ENCODE assay signal across 1 cellular context in the genomic region with DNA sequence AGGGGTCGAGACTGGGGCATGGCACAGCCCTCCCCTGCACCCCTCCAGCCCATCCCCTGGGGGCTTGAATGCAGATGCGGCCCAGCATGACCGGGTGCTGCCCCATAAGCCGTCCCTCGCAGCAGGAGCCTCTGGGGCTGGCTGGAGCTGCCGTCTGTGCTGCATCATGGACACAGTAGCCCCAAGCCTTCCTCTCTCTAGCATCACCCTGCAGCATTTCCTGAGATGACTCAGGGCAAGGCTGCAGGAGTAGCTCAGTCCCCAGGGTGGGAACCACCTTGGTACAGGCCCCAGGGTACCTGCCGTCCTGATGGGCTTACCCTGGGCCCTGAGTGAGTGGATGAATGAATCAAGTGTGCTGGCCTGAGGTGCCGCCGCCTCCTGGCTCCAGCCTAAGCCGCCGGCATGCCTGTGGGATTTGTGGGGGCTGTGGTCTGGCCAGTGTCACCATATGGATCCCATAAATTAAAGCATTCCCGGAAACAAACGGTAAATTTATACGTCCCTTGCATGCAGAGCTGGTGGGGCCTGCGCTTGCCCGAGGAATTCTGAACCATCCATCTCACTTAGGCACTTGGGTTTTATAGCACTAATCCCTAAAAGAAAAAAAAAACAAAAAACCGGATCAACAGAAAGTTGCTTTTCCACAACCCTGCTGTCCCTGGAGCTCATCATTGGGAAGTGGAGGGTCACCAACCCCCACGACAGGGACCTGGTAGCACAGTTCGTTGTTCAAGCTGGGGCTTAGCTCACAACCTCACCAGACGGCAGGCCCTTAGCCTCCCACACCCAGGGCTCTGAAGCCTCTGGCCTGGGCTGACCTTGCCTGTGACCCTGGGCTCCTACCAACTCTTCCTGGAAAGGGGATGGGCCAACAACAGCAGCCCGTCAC.
TF ChIP-seq lines count a peak whose summit lies in the region.

No MANE protein-coding gene starts in this region.

TF ChIP-seq in K562, 482 proteins besides CTCF, POLR2A, EP300 and RAD21 (continued from another document and continues in another):
- TF ChIP-seq, protein P1, sequence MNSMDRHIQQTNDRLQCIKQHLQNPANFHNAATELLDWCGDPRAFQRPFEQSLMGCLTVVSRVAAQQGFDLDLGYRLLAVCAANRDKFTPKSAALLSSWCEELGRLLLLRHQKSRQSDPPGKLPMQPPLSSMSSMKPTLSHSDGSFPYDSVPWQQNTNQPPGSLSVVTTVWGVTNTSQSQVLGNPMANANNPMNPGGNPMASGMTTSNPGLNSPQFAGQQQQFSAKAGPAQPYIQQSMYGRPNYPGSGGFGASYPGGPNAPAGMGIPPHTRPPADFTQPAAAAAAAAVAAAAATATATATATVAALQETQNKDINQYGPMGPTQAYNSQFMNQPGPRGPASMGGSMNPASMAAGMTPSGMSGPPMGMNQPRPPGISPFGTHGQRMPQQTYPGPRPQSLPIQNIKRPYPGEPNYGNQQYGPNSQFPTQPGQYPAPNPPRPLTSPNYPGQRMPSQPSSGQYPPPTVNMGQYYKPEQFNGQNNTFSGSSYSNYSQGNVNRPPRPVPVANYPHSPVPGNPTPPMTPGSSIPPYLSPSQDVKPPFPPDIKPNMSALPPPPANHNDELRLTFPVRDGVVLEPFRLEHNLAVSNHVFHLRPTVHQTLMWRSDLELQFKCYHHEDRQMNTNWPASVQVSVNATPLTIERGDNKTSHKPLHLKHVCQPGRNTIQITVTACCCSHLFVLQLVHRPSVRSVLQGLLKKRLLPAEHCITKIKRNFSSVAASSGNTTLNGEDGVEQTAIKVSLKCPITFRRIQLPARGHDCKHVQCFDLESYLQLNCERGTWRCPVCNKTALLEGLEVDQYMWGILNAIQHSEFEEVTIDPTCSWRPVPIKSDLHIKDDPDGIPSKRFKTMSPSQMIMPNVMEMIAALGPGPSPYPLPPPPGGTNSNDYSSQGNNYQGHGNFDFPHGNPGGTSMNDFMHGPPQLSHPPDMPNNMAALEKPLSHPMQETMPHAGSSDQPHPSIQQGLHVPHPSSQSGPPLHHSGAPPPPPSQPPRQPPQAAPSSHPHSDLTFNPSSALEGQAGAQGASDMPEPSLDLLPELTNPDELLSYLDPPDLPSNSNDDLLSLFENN (IDR thresholded peaks at IDR 0.05; ENCODE audit: low read depth in 2 of 2, low read length in 2 of 2), result peak in 1 of 2 experiments; percentile 58; a peak in 1 of 4 replicates
- TF ChIP-seq LEF1 (IDR thresholded peaks at IDR 0.05) (peak; percentile 74; the same call in 1 of the 2 replicates), ZNF212 (CRISPR knock-in tag; IDR thresholded peaks at IDR 0.05) (no peak), ZNF707 (CRISPR knock-in tag; conservative IDR thresholded peaks at IDR 0.05) (no peak), ELF1 (tag; IDR thresholded peaks at IDR 0.05) (peak; percentile 53; the same call in 1 of the 2 replicates), RBM14 (IDR thresholded peaks at IDR 0.05; ENCODE audit: borderline replicate concordance, insufficient read depth, low read depth, low read length) (no peak), PHTF2 (CRISPR knock-in tag; IDR thresholded peaks at IDR 0.05) (no peak), ZNF830 (CRISPR knock-in tag; IDR thresholded peaks at IDR 0.05) (no peak), POU5F1 (IDR thresholded peaks at IDR 0.05; ENCODE audit: borderline replicate concordance, low read depth, low read length, partially characterized antibody) (no peak), SP2 (IDR thresholded peaks at IDR 0.05; ENCODE audit: extremely low read depth, low read depth, low read length, poor library complexity, severe bottlenecking) (no peak), ZNF24 (IDR thresholded peaks at IDR 0.05) (no peak), NR4A1 (CRISPR knock-in tag; IDR thresholded peaks at IDR 0.05) (no peak; the same call in 1 of the 2 replicates), NR4A1 (tag; IDR thresholded peaks at IDR 0.05) (peak; percentile 87)
- TF ChIP-seq, protein P2, sequence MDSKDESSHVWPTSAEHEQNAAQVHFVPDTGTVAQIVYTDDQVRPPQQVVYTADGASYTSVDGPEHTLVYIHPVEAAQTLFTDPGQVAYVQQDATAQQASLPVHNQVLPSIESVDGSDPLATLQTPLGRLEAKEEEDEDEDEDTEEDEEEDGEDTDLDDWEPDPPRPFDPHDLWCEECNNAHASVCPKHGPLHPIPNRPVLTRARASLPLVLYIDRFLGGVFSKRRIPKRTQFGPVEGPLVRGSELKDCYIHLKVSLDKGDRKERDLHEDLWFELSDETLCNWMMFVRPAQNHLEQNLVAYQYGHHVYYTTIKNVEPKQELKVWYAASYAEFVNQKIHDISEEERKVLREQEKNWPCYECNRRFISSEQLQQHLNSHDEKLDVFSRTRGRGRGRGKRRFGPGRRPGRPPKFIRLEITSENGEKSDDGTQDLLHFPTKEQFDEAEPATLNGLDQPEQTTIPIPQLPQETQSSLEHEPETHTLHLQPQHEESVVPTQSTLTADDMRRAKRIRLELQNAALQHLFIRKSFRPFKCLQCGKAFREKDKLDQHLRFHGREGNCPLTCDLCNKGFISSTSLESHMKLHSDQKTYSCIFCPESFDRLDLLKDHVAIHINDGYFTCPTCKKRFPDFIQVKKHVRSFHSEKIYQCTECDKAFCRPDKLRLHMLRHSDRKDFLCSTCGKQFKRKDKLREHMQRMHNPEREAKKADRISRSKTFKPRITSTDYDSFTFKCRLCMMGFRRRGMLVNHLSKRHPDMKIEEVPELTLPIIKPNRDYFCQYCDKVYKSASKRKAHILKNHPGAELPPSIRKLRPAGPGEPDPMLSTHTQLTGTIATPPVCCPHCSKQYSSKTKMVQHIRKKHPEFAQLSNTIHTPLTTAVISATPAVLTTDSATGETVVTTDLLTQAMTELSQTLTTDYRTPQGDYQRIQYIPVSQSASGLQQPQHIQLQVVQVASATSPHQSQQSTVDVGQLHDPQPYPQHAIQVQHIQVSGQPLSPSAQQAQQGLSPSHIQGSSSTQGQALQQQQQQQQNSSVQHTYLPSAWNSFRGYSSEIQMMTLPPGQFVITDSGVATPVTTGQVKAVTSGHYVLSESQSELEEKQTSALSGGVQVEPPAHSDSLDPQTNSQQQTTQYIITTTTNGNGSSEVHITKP (IDR thresholded peaks at IDR 0.05; ENCODE audit: partially characterized antibody), result peak; percentile 93
- TF ChIP-seq, protein P3, sequence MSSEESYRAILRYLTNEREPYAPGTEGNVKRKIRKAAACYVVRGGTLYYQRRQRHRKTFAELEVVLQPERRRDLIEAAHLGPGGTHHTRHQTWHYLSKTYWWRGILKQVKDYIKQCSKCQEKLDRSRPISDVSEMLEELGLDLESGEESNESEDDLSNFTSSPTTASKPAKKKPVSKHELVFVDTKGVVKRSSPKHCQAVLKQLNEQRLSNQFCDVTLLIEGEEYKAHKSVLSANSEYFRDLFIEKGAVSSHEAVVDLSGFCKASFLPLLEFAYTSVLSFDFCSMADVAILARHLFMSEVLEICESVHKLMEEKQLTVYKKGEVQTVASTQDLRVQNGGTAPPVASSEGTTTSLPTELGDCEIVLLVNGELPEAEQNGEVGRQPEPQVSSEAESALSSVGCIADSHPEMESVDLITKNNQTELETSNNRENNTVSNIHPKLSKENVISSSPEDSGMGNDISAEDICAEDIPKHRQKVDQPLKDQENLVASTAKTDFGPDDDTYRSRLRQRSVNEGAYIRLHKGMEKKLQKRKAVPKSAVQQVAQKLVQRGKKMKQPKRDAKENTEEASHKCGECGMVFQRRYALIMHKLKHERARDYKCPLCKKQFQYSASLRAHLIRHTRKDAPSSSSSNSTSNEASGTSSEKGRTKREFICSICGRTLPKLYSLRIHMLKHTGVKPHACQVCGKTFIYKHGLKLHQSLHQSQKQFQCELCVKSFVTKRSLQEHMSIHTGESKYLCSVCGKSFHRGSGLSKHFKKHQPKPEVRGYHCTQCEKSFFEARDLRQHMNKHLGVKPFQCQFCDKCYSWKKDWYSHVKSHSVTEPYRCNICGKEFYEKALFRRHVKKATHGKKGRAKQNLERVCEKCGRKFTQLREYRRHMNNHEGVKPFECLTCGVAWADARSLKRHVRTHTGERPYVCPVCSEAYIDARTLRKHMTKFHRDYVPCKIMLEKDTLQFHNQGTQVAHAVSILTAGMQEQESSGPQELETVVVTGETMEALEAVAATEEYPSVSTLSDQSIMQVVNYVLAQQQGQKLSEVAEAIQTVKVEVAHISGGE (CRISPR knock-in tag; IDR thresholded peaks at IDR 0.05), result peak in 1 of 3 experiments; percentile 11; a peak in 1 of 6 replicates
- TF ChIP-seq, protein P4, sequence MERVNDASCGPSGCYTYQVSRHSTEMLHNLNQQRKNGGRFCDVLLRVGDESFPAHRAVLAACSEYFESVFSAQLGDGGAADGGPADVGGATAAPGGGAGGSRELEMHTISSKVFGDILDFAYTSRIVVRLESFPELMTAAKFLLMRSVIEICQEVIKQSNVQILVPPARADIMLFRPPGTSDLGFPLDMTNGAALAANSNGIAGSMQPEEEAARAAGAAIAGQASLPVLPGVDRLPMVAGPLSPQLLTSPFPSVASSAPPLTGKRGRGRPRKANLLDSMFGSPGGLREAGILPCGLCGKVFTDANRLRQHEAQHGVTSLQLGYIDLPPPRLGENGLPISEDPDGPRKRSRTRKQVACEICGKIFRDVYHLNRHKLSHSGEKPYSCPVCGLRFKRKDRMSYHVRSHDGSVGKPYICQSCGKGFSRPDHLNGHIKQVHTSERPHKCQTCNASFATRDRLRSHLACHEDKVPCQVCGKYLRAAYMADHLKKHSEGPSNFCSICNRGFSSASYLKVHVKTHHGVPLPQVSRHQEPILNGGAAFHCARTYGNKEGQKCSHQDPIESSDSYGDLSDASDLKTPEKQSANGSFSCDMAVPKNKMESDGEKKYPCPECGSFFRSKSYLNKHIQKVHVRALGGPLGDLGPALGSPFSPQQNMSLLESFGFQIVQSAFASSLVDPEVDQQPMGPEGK (CRISPR knock-in tag; IDR thresholded peaks at IDR 0.05; ENCODE audit: borderline replicate concordance), result no peak
- TF ChIP-seq, protein P5, sequence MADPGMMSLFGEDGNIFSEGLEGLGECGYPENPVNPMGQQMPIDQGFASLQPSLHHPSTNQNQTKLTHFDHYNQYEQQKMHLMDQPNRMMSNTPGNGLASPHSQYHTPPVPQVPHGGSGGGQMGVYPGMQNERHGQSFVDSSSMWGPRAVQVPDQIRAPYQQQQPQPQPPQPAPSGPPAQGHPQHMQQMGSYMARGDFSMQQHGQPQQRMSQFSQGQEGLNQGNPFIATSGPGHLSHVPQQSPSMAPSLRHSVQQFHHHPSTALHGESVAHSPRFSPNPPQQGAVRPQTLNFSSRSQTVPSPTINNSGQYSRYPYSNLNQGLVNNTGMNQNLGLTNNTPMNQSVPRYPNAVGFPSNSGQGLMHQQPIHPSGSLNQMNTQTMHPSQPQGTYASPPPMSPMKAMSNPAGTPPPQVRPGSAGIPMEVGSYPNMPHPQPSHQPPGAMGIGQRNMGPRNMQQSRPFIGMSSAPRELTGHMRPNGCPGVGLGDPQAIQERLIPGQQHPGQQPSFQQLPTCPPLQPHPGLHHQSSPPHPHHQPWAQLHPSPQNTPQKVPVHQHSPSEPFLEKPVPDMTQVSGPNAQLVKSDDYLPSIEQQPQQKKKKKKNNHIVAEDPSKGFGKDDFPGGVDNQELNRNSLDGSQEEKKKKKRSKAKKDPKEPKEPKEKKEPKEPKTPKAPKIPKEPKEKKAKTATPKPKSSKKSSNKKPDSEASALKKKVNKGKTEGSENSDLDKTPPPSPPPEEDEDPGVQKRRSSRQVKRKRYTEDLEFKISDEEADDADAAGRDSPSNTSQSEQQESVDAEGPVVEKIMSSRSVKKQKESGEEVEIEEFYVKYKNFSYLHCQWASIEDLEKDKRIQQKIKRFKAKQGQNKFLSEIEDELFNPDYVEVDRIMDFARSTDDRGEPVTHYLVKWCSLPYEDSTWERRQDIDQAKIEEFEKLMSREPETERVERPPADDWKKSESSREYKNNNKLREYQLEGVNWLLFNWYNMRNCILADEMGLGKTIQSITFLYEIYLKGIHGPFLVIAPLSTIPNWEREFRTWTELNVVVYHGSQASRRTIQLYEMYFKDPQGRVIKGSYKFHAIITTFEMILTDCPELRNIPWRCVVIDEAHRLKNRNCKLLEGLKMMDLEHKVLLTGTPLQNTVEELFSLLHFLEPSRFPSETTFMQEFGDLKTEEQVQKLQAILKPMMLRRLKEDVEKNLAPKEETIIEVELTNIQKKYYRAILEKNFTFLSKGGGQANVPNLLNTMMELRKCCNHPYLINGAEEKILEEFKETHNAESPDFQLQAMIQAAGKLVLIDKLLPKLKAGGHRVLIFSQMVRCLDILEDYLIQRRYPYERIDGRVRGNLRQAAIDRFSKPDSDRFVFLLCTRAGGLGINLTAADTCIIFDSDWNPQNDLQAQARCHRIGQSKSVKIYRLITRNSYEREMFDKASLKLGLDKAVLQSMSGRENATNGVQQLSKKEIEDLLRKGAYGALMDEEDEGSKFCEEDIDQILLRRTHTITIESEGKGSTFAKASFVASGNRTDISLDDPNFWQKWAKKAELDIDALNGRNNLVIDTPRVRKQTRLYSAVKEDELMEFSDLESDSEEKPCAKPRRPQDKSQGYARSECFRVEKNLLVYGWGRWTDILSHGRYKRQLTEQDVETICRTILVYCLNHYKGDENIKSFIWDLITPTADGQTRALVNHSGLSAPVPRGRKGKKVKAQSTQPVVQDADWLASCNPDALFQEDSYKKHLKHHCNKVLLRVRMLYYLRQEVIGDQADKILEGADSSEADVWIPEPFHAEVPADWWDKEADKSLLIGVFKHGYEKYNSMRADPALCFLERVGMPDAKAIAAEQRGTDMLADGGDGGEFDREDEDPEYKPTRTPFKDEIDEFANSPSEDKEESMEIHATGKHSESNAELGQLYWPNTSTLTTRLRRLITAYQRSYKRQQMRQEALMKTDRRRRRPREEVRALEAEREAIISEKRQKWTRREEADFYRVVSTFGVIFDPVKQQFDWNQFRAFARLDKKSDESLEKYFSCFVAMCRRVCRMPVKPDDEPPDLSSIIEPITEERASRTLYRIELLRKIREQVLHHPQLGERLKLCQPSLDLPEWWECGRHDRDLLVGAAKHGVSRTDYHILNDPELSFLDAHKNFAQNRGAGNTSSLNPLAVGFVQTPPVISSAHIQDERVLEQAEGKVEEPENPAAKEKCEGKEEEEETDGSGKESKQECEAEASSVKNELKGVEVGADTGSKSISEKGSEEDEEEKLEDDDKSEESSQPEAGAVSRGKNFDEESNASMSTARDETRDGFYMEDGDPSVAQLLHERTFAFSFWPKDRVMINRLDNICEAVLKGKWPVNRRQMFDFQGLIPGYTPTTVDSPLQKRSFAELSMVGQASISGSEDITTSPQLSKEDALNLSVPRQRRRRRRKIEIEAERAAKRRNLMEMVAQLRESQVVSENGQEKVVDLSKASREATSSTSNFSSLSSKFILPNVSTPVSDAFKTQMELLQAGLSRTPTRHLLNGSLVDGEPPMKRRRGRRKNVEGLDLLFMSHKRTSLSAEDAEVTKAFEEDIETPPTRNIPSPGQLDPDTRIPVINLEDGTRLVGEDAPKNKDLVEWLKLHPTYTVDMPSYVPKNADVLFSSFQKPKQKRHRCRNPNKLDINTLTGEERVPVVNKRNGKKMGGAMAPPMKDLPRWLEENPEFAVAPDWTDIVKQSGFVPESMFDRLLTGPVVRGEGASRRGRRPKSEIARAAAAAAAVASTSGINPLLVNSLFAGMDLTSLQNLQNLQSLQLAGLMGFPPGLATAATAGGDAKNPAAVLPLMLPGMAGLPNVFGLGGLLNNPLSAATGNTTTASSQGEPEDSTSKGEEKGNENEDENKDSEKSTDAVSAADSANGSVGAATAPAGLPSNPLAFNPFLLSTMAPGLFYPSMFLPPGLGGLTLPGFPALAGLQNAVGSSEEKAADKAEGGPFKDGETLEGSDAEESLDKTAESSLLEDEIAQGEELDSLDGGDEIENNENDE (IDR thresholded peaks at IDR 0.05; ENCODE audit: low read depth, low read length), result no peak
